Comparison of ENCODE assay signal across 8 cellular contexts in genomic region chr17:38444151-38444550, GRCh38.
DNase-seq lines count a peak whose midpoint lies in the region; ATAC-seq and TF ChIP-seq lines count a peak whose summit lies in the region.

No MANE protein-coding gene starts in this region.

- in situ Hi-C loops in T47D (cut with HindIII; ENCODE audit: low pct_unique_long_range_greater_than_20kb, low sequenced_read_pairs), result no loop called here

- H3K27ac ChIP-seq in VCaP, result no peak overlapping the region; the same call in 1 of the 2 replicates

- no peak for ATAC-seq in GM19455 (IDR thresholded peaks at IDR 0.05; ENCODE audit: unreplicated experiment)

- TF ChIP-seq CTCF in VCaP (conservative IDR thresholded peaks at IDR 0.05), result peak; percentile 99

- DNase-seq in SHP77 (lab: John Stamatoyannopoulos, UW) (peak; percentile 71 to 73), SHP77 treated with DMSO at 0.1 percent for 48 hours (lab: John Stamatoyannopoulos, UW) (no peak), NCI-H1930 (lab: John Stamatoyannopoulos, UW) (peak; percentile 48 to 64), T47D (ENCODE audit: low read depth in 1 of 2, low spot score in 1 of 2) (peak; percentile 74 to 90), kidney glomerular epithelial cell (lab: John Stamatoyannopoulos, UW) (peak; percentile 58)
- DNase-seq in stimulated activated CD4-positive, alpha-beta T cell treated with anti-CD3 and anti-CD28 coated beads, Interleukin-2, amount 100 ng/mL, for 24 hours, result peak; percentile 66 to 70
